Comparison of ENCODE assay signal across 9 cellular contexts in genomic region chr12:51009038-51009437, GRCh38. TPM values are rescaled to one million over a fixed set of nuclear protein-coding genes. Genes with fewer than 3 reads are reported as not detected.
DNase-seq lines count a peak whose midpoint lies in the region; ATAC-seq lines count a peak whose summit lies in the region.
"Had no signal": no experiment of that assay in that cellular context is flagged by ENCODE, and none has a peak within 500 bp of the region (broad histone marks: within the 10 kb centered on the region; RNA-seq: fewer than 3 reads in every experiment).

No MANE protein-coding gene starts in this region.

- H3K4me3 Mint-ChIP-seq in activated naive CD8-positive, alpha-beta T cell treated with anti-CD3 and anti-CD28 coated beads for 36 hours, result peak overlapping the region; percentile 74

- DNase-seq in NCI-H1694 treated with DMSO at 0.1 percent for 48 hours (lab: John Stamatoyannopoulos, UW) (peak; percentile 35), NCI-H1694 (lab: John Stamatoyannopoulos, UW) (no peak), left lobe of liver (ENCODE audit: low spot score) (peak; percentile 56)
- peak; percentile 50 for DNase-seq in activated naive CD8-positive, alpha-beta T cell treated with anti-CD3 and anti-CD28 coated beads for 36 hours
- DNase-seq in stimulated activated CD8-positive, alpha-beta memory T cell treated with anti-CD3 and anti-CD28 coated beads, Interleukin-4, amount 100 ng/mL, for 48 hours, result peak; percentile 60
- DNase-seq: IMR-90 had no signal

- H3K27me3 Mint-ChIP-seq in activated naive CD8-positive, alpha-beta T cell treated with anti-CD3 and anti-CD28 coated beads for 36 hours, result no peaks in the 10 kb centered on the region

- H3K4me1 Mint-ChIP-seq in activated naive CD8-positive, alpha-beta T cell treated with anti-CD3 and anti-CD28 coated beads for 36 hours, result peaks cover 42% of the 10 kb centered on the region

- peak; percentile 92 for ATAC-seq in left lobe of liver
- no peak for ATAC-seq in GM21360 (IDR thresholded peaks at IDR 0.05; ENCODE audit: unreplicated experiment)
- no peak for ATAC-seq in HG03442 (IDR thresholded peaks at IDR 0.05; ENCODE audit: unreplicated experiment)
- ATAC-seq in HG03045 (IDR thresholded peaks at IDR 0.05; ENCODE audit: unreplicated experiment), result no peak

- H3K36me3 Mint-ChIP-seq in activated naive CD8-positive, alpha-beta T cell treated with anti-CD3 and anti-CD28 coated beads for 36 hours, result peaks cover 18% of the 10 kb centered on the region

- peak overlapping the region; percentile 70 for H3K27ac Mint-ChIP-seq in activated naive CD8-positive, alpha-beta T cell treated with anti-CD3 and anti-CD28 coated beads for 36 hours

- no peaks in the 10 kb centered on the region for H3K9me3 Mint-ChIP-seq in activated naive CD8-positive, alpha-beta T cell treated with anti-CD3 and anti-CD28 coated beads for 36 hours

RNA-seq across cellular contexts. Expression of gene SLC11A2, which starts 17.1 kb away (rescaled TPM):
- total RNA-seq in activated naive CD8-positive, alpha-beta T cell treated with anti-CD3 and anti-CD28 coated beads for 36 hours, result 10 to 100 TPM; 24.5 to 27.3 TPM
- 31.2 TPM for total RNA-seq in left lobe of liver

RNA-seq across cellular contexts. Expression of gene LETMD1, which starts 39.1 kb away (rescaled TPM):
- 10 to 100 TPM; 67.2 to 69.4 TPM for total RNA-seq in activated naive CD8-positive, alpha-beta T cell treated with anti-CD3 and anti-CD28 coated beads for 36 hours
- 36.6 TPM for total RNA-seq in left lobe of liver

RNA-seq across cellular contexts. Expression of gene HIGD1C, which starts 56.7 kb away (rescaled TPM):
- total RNA-seq in activated naive CD8-positive, alpha-beta T cell treated with anti-CD3 and anti-CD28 coated beads for 36 hours, result not detected
- not detected for total RNA-seq in left lobe of liver
- total RNA-seq: IMR-90 had no signal
